In the genomic region with DNA sequence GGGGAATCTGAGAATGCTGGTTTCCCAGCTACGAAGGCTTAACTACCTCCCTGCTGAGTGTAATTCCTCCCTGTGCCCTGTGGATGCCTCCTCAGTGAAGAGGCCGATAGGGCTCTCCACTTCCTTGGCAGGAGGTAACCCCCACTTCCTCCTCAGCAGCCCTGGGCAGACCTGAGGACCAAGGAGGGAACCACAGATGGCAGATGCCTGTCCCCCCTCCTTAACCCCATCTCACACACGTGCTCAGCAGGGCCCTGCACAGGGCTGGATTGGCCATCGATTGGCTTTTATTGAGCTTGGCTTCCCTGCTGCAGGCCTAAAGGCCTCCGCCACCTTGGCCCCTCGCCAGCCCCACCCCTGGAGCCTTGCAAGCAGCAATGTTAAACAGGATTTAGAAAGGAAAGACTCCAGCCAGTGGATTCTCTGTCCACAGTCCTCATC, we compare ENCODE assay signal across 10 cellular contexts. TPM values are rescaled to one million over a fixed set of nuclear protein-coding genes. Genes with fewer than 3 reads are reported as not detected.
DNase-seq lines count a peak whose midpoint lies in the region; ATAC-seq and TF ChIP-seq lines count a peak whose summit lies in the region.
"Had no signal": no experiment of that assay in that cellular context is flagged by ENCODE, and none has a peak within 500 bp of the region (broad histone marks: within the 10 kb centered on the region; RNA-seq: fewer than 3 reads in every experiment).

No MANE protein-coding gene starts in this region.

- peak; percentile 91 for ATAC-seq in left colon
- ATAC-seq: A549; activated naive CD8-positive, alpha-beta T cell treated with anti-CD3 and anti-CD28 coated beads, Interleukin-2, amount 50 U/mL, for 24 hours had no signal

- no peak overlapping the region for H3K4me3 Mint-ChIP-seq in progenitor cell of endocrine pancreas (ENCODE audit: low read depth)
- H3K4me3 Mint-ChIP-seq: activated naive CD8-positive, alpha-beta T cell treated with anti-CD3 and anti-CD28 coated beads, Interleukin-2, amount 50 U/mL, for 24 hours had no signal

- peak; percentile 4 for DNase-seq in NCI-H2107 treated with DMSO at 0.1 percent for 48 hours (lab: John Stamatoyannopoulos, UW; ENCODE audit: unreplicated experiment)
- no peak for DNase-seq in NCI-H2107 (lab: John Stamatoyannopoulos, UW)
- peak; percentile 20 for DNase-seq in UCSD-AML1 (lab: John Stamatoyannopoulos, UW; ENCODE audit: unreplicated experiment)
- DNase-seq in left colon = peak; percentile 78 to 91
- peak; percentile 85 for DNase-seq in transverse colon
- no peak for DNase-seq in SKM-1 treated with dmso at 0.1 percent for 144 hours (lab: John Stamatoyannopoulos, UW; ENCODE audit: unreplicated experiment)
- DNase-seq in progenitor cell of endocrine pancreas (ENCODE audit: low spot score, unreplicated experiment) = no peak
- no peak for DNase-seq in SW 1271 (lab: John Stamatoyannopoulos, UW)
- DNase-seq: activated naive CD8-positive, alpha-beta T cell treated with anti-CD3 and anti-CD28 coated beads, Interleukin-2, amount 50 U/mL, for 24 hours had no signal

- H3K4me3 ChIP-seq in transverse colon = no peak overlapping the region
- H3K4me3 ChIP-seq: A549 had no signal

- no peak for TF ChIP-seq EP300 in transverse colon (IDR thresholded peaks at IDR 0.05; ENCODE audit: low read depth)

- H3K4me1 Mint-ChIP-seq in progenitor cell of endocrine pancreas (ENCODE audit: low read depth) = no peaks in the 10 kb centered on the region
- H3K4me1 Mint-ChIP-seq: activated naive CD8-positive, alpha-beta T cell treated with anti-CD3 and anti-CD28 coated beads, Interleukin-2, amount 50 U/mL, for 24 hours had no signal

- intact Hi-C loops in left colon (cut with DNase I, micrococcal nuclease) = no loop called here
- intact Hi-C loops in transverse colon (cut with DNase I; ENCODE audit: low total_unique reads) = no loop called here

- no peak overlapping the region for H3K27ac ChIP-seq in transverse colon
- H3K27ac ChIP-seq: A549 had no signal

- no peaks in the 10 kb centered on the region for H3K27me3 Mint-ChIP-seq in progenitor cell of endocrine pancreas
- H3K27me3 Mint-ChIP-seq: activated naive CD8-positive, alpha-beta T cell treated with anti-CD3 and anti-CD28 coated beads, Interleukin-2, amount 50 U/mL, for 24 hours had no signal

- no peaks in the 10 kb centered on the region for H3K9me3 ChIP-seq in transverse colon
- H3K9me3 ChIP-seq: A549 had no signal

- TF ChIP-seq POLR2A in transverse colon (IDR thresholded peaks at IDR 0.05) = no peak

- no peak overlapping the region for H3K27ac Mint-ChIP-seq in progenitor cell of endocrine pancreas
- H3K27ac Mint-ChIP-seq: activated naive CD8-positive, alpha-beta T cell treated with anti-CD3 and anti-CD28 coated beads, Interleukin-2, amount 50 U/mL, for 24 hours had no signal

- 39% methylated on average over 6 of the region's 6 CpGs; no CpG with 5 or more reads in 1 of the 2 donors for WGBS in transverse colon (ENCODE audit: low coverage in 1 of 2), 2 donors

- peaks cover 0 to 5% (median 0%) of the 10 kb centered on the region in 4 donors for H3K36me3 ChIP-seq in transverse colon

- no peaks in the 10 kb centered on the region for H3K27me3 ChIP-seq in transverse colon

- TF ChIP-seq CTCF in transverse colon (IDR thresholded peaks at IDR 0.05) (no peak), progenitor cell of endocrine pancreas (IDR thresholded peaks at IDR 0.05; ENCODE audit: unreplicated experiment) (no peak)

- H3K36me3 Mint-ChIP-seq in progenitor cell of endocrine pancreas (ENCODE audit: insufficient read depth) = no peaks in the 10 kb centered on the region

- no peaks in the 10 kb centered on the region for H3K9me3 Mint-ChIP-seq in progenitor cell of endocrine pancreas (ENCODE audit: low read depth)
- H3K9me3 Mint-ChIP-seq: activated naive CD8-positive, alpha-beta T cell treated with anti-CD3 and anti-CD28 coated beads, Interleukin-2, amount 50 U/mL, for 24 hours had no signal

- peaks cover 0 to 11% (median 8%) of the 10 kb centered on the region in 4 donors for H3K4me1 ChIP-seq in transverse colon
- H3K4me1 ChIP-seq: A549 had no signal

- in situ Hi-C loops in transverse colon (cut with MboI; ENCODE audit: low pct_ligation_motif_present in 1 of 4, low pct_unique_long_range_greater_than_20kb in 1 of 4, low sequenced_read_pairs in 3 of 4) = no loop called here

RNA-seq across cellular contexts. Expression of a gene that starts 45.6 kb away (rescaled TPM):
- total RNA-seq in left colon (1 to 10 TPM in 1 of 2 donors, under 1 TPM in 1; 0.24 to 4.5 TPM), transverse colon (1 to 10 TPM in 2 of 4 donors, under 1 TPM in 2; 0.20 to 1.2 (median 0.96) TPM), progenitor cell of endocrine pancreas (15.9 and 19.4 TPM in 2 replicates)

Comparison
In these comparisons a context has a peak if more than half of its experiments do, and no peak if none do; other contexts are left out.
1. DNase-seq: peak in NCI-H2107 treated with DMSO at 0.1 percent for 48 hours (single experiment), UCSD-AML1 (single experiment), left colon (2 of 2) and transverse colon (single experiment); none in NCI-H2107 (single experiment), SKM-1 treated with dmso at 0.1 percent for 144 hours (single experiment), progenitor cell of endocrine pancreas (single experiment) and SW 1271 (0 of 2).